Comparison of ENCODE assay signal across 8 cellular contexts in genomic region chr10:72316748-72317435, GRCh38. TPM values are rescaled to one million over a fixed set of nuclear protein-coding genes. Genes with fewer than 3 reads are reported as not detected.
DNase-seq lines count a peak whose midpoint lies in the region; ATAC-seq and TF ChIP-seq lines count a peak whose summit lies in the region.

No MANE protein-coding gene starts in this region.

- no peaks in the 10 kb centered on the region for H4K20me1 ChIP-seq in osteoblast (ENCODE audit: insufficient read depth, low read length)

- H3K9me3 Mint-ChIP-seq in brain, result peaks cover 0 to 15% (median 0%) of the 10 kb centered on the region in 5 experiments

- no peak overlapping the region for H3K4me3 Mint-ChIP-seq in brain

- H3K36me3 ChIP-seq in Panc1 (ENCODE audit: control insufficient read depth, insufficient read depth, low read length) (no peaks in the 10 kb centered on the region), osteoblast (ENCODE audit: insufficient read depth, low read length) (no peaks in the 10 kb centered on the region)

- H3K4me2 ChIP-seq in osteoblast (ENCODE audit: insufficient read depth, low read length), result no peak overlapping the region

- H3K79me2 ChIP-seq in osteoblast (ENCODE audit: insufficient read depth, low read length), result no peaks in the 10 kb centered on the region

- H3K36me3 Mint-ChIP-seq in brain, result no peaks in the 10 kb centered on the region

- H3K27ac ChIP-seq in Panc1 (ENCODE audit: low read length) (peak overlapping the region; percentile 99), osteoblast (ENCODE audit: low read depth, low read length) (no peak overlapping the region)

- intact Hi-C loops in Panc1 (cut with micrococcal nuclease; ENCODE audit: unreplicated experiment), result no loop called here

- H3K4me3 ChIP-seq in Panc1 (ENCODE audit: low read depth in 2 of 2, low read length in 2 of 2) (no peak overlapping the region), osteoblast (ENCODE audit: insufficient read depth, low read length) (no peak overlapping the region)

- CTCF ChIA-PET in Panc1 (lab: Charles Lee), result interaction anchor here (0.6 kb wide), 1 partner anchor 9 kb away, joined by 3 read pairs; no protein-coding TSS in a partner anchor

- ATAC-seq in Panc1, result no peak

- peaks cover 60% of the 10 kb centered on the region for H3K4me1 Mint-ChIP-seq in brain

- no peak for TF ChIP-seq CTCF in Panc1 (IDR thresholded peaks at IDR 0.05)
- TF ChIP-seq CTCF in brain (conservative IDR thresholded peaks at IDR 0.05), result no peak
- no peak for TF ChIP-seq CTCF in osteoblast (IDR thresholded peaks at IDR 0.05; ENCODE audit: extremely low read depth, low read depth, low read length)

- POLR2A ChIA-PET in Panc1 (lab: Charles Lee), result interaction anchor here (0.5 kb wide), 1 partner anchor 20 kb away, joined by 3 read pairs; no protein-coding TSS in a partner anchor

- peak overlapping the region; percentile 62 to 94 (median 84) for H3K27ac Mint-ChIP-seq in brain

- H3K4me1 ChIP-seq in Panc1 (ENCODE audit: control insufficient read depth, insufficient read depth, low read length) (peaks cover 67% of the 10 kb centered on the region), osteoblast (ENCODE audit: insufficient read depth, low read length) (peaks cover 41% of the 10 kb centered on the region)

- H3K9me3 ChIP-seq in Panc1 (ENCODE audit: control insufficient read depth, insufficient read depth, low read depth, low read length) (no peaks in the 10 kb centered on the region), osteoblast (ENCODE audit: low read depth, low read length) (no peaks in the 10 kb centered on the region)

- H2AFZ ChIP-seq in osteoblast (ENCODE audit: low read length), result no peak overlapping the region

- DNase-seq in GF-D8 (lab: John Stamatoyannopoulos, UW), result peak; percentile 67
- DNase-seq in Panc1 (ENCODE audit: low read depth, low spot score), result no peak
- peak; percentile 13 for DNase-seq in osteoblast (ENCODE audit: insufficient read length, low spot score, missing footprints)
- DNase-seq in NCI-H2227 treated with DMSO at 0.1 percent for 48 hours (lab: John Stamatoyannopoulos, UW), result no peak
- no peak for DNase-seq in HK-2 (ENCODE audit: unreplicated experiment)
- no peak for DNase-seq in T1000 (lab: John Stamatoyannopoulos, UW)
- no peak for DNase-seq in NCI-H82 treated with DMSO at 0.1 percent for 48 hours (lab: John Stamatoyannopoulos, UW; ENCODE audit: unreplicated experiment)

- H3K27me3 ChIP-seq in Panc1 (ENCODE audit: control insufficient read depth, insufficient read depth, low read length) (no peaks in the 10 kb centered on the region), osteoblast (ENCODE audit: insufficient read depth, low read length) (no peaks in the 10 kb centered on the region)

- H3K27me3 Mint-ChIP-seq in brain, result peaks cover 3% of the 10 kb centered on the region

- no TSS peak for BruUV-seq in Panc1 (replicated peaks; lab: Mats Ljungman, UMichigan)

- in situ Hi-C loops in Panc1 (cut with HindIII; ENCODE audit: low pct_unique_long_range_greater_than_20kb, low sequenced_read_pairs), result loop anchor here (25.0 kb wide), 1 partner anchor 355 kb away; the partner anchor contains the start of gene CHST3

RNA-seq across cellular contexts. Expression of gene DNAJB12, which starts 37.8 kb away (rescaled TPM):
- total RNA-seq in Panc1 (2021; ENCODE audit: unreplicated experiment) (51.0 TPM), osteoblast (48.0 and 52.5 TPM in 2 replicates)
- 46.8 TPM for polyA plus RNA-seq in Panc1 (2012; ENCODE audit: insufficient read length)
- 29.3 TPM for polyA plus RNA-seq in brain (ENCODE audit: insufficient read depth, low read depth, low replicate concordance)

RNA-seq across cellular contexts. Expression of gene DDIT4, which starts 43.2 kb away (rescaled TPM):
- 157 TPM for total RNA-seq in Panc1 (2021; ENCODE audit: unreplicated experiment)
- polyA plus RNA-seq in Panc1 (2012; ENCODE audit: insufficient read length), result 344 TPM
- polyA plus RNA-seq in brain (ENCODE audit: insufficient read depth, low read depth, low replicate concordance), result 121 TPM
- total RNA-seq in osteoblast, result 366 and 522 TPM in 2 replicates

Comparison
In these comparisons a context has a peak if more than half of its experiments do, and no peak if none do; other contexts are left out.
1. DNase-seq: peak in GF-D8 (single experiment) and osteoblast (single experiment); none in Panc1 (single experiment), NCI-H2227 treated with DMSO at 0.1 percent for 48 hours (single experiment), HK-2 (single experiment), T1000 (single experiment) and NCI-H82 treated with DMSO at 0.1 percent for 48 hours (single experiment).